In the genomic region with DNA sequence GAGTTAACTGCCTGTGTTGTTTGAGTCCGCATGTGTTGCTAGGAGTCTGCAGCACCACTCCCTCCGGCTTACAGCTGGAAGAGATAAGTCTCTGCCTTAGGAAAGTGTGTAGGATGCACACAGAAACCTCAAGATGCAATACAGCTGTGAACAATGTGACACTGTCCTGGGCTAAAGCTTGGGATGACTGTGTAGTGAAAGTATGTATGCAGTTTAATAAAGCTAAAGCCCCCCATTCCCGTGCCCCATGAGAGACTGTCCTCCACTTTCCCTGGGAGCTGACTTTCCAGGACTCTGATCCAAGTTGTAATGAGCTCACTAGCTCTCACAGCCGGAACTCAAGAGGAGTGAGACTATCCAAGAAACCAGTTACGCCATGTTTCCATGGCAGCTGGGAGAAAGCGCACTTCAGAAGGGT, we compare ENCODE assay signal across 1 cellular context.
TF ChIP-seq lines count a peak whose summit lies in the region.

No MANE protein-coding gene starts in this region.

TF ChIP-seq in GM12878, 131 proteins besides CTCF, POLR2A, EP300 and RAD21 (continued from another document):
- TF ChIP-seq ATF2 (IDR thresholded peaks at IDR 0.05; ENCODE audit: low read length) (no peak), E4F1 (IDR thresholded peaks at IDR 0.05; ENCODE audit: borderline replicate concordance, partially characterized antibody) (no peak), FOXM1 (IDR thresholded peaks at IDR 0.05; ENCODE audit: low read depth, low read length) (no peak), TCF7 (IDR thresholded peaks at IDR 0.05; ENCODE audit: borderline replicate concordance) (no peak), E2F8 (IDR thresholded peaks at IDR 0.05; ENCODE audit: low read depth, partially characterized antibody) (no peak), YBX1 (IDR thresholded peaks at IDR 0.05) (no peak), ZNF622 (IDR thresholded peaks at IDR 0.05) (no peak), RBBP5 (conservative IDR thresholded peaks at IDR 0.05) (no peak), PAX8 (IDR thresholded peaks at IDR 0.05) (no peak), MTA2 (IDR thresholded peaks at IDR 0.05; ENCODE audit: low read depth) (no peak), TAF1 (IDR thresholded peaks at IDR 0.05; ENCODE audit: borderline replicate concordance, low read depth, low read length) (no peak), SMARCA5 (IDR thresholded peaks at IDR 0.05) (0 out of 2 replicates have a peak, but pooled peaks have one; percentile 49), SUZ12 (IDR thresholded peaks at IDR 0.05; ENCODE audit: unreplicated experiment) (no peak), FOXK2 (IDR thresholded peaks at IDR 0.05) (no peak), IRF5 (IDR thresholded peaks at IDR 0.05; ENCODE audit: borderline replicate concordance) (no peak), POLR2AphosphoS5 (IDR thresholded peaks at IDR 0.05; ENCODE audit: low read length) (no peak), BCL11A (IDR thresholded peaks at IDR 0.05; ENCODE audit: low read depth, low read length) (no peak), POLR2AphosphoS2 (IDR thresholded peaks at IDR 0.05; ENCODE audit: low read depth, low read length) (no peak), CEBPB (IDR thresholded peaks at IDR 0.05; ENCODE audit: borderline replicate concordance in 1 of 2, low read depth in 2 of 2, low read length in 2 of 2) (no peak), EED (IDR thresholded peaks at IDR 0.05; ENCODE audit: low read depth) (peak; percentile 41; the same call in 1 of the 2 replicates), WRNIP1 (IDR thresholded peaks at IDR 0.05; ENCODE audit: borderline replicate concordance, low read depth, low read length) (no peak)
TF ChIP-seq in GM12878: peak in this region for 4.
